23 cellular contexts compared by ENCODE assay signal in genomic region chr1:26949266-26949925, GRCh38. TPM values are rescaled to one million over a fixed set of nuclear protein-coding genes. Genes with fewer than 3 reads are reported as not detected.
DNase-seq lines count a peak whose midpoint lies in the region; ATAC-seq and TF ChIP-seq lines count a peak whose summit lies in the region.
"Had no signal": no experiment of that assay in that cellular context is flagged by ENCODE, and none has a peak within 500 bp of the region (broad histone marks: within the 10 kb centered on the region; RNA-seq: fewer than 3 reads in every experiment).

No MANE protein-coding gene starts in this region.

- no peak for TF ChIP-seq POLR2A in gastroesophageal sphincter (IDR thresholded peaks at IDR 0.05)

- no peak for TF ChIP-seq EP300 in gastroesophageal sphincter (IDR thresholded peaks at IDR 0.05)

- H3K36me3 Mint-ChIP-seq in activated naive CD8-positive, alpha-beta T cell treated with anti-CD3 and anti-CD28 coated beads for 36 hours = peaks cover 12% of the 10 kb centered on the region
- peaks cover 12% of the 10 kb centered on the region for H3K36me3 Mint-ChIP-seq in type B pancreatic cell

- no peaks in the 10 kb centered on the region for H3K4me1 ChIP-seq in gastroesophageal sphincter
- H3K4me1 ChIP-seq: colonic mucosa, psoas muscle had no signal

- H3K4me1 Mint-ChIP-seq in activated naive CD8-positive, alpha-beta T cell treated with anti-CD3 and anti-CD28 coated beads for 36 hours = no peaks in the 10 kb centered on the region
- H3K4me1 Mint-ChIP-seq in type B pancreatic cell (ENCODE audit: unreplicated experiment) = peaks cover 5% of the 10 kb centered on the region
- H3K4me1 Mint-ChIP-seq: immature natural killer cell had no signal

- H3K36me3 ChIP-seq in gastroesophageal sphincter = peaks cover 0 to 32% of the 10 kb centered on the region in 2 donors
- H3K36me3 ChIP-seq: colonic mucosa had no signal

- 25 to 75% methylated on average over 1 of the region's 1 CpG for WGBS in gastroesophageal sphincter (ENCODE audit: low coverage in 1 of 2), 2 donors

- no peak for DNase-seq in Right ventricle myocardium inferior (ENCODE audit: missing footprints)
- no peak for DNase-seq in cardiac septum (ENCODE audit: low spot score)
- DNase-seq in activated naive CD8-positive, alpha-beta T cell treated with anti-CD3 and anti-CD28 coated beads for 36 hours = no peak
- peak; percentile 23 to 65 for DNase-seq in foreskin fibroblast
- DNase-seq in type B pancreatic cell (ENCODE audit: extremely low spot score, unreplicated experiment) = no peak
- no peak for DNase-seq in T1000 (lab: John Stamatoyannopoulos, UW)
- DNase-seq in NCI-H1105 treated with DMSO at 0.1 percent for 48 hours (lab: John Stamatoyannopoulos, UW) = no peak
- DNase-seq: activated CD4-positive, alpha-beta T cell treated with anti-CD3 and anti-CD28 coated beads for 4 hours; activated naive CD4-positive, alpha-beta T cell; CD4-positive, alpha-beta T cell; colonic mucosa; glutamatergic neuron; H7; immature natural killer cell; mesendoderm; NCI-H187 treated with DMSO at 0.1 percent for 48 hours; NCI-H446 treated with DMSO at 0.1 percent for 48 hours; psoas muscle; transverse colon had no signal

- ATAC-seq in Right ventricle myocardium inferior = peak; percentile 32
- no peak for ATAC-seq in gastroesophageal sphincter
- ATAC-seq: natural killer cell treated with Interleukin-12 subunit alpha and Interleukin-12 subunit beta and Interleukin-15 and Interleukin-18, amount 100 ng/mL, for 72 hours had no signal

- H3K9me3 ChIP-seq in gastroesophageal sphincter = no peaks in the 10 kb centered on the region
- H3K9me3 ChIP-seq: colonic mucosa, psoas muscle, transverse colon had no signal

- no peaks in the 10 kb centered on the region for H3K9me3 Mint-ChIP-seq in activated naive CD8-positive, alpha-beta T cell treated with anti-CD3 and anti-CD28 coated beads for 36 hours
- no peaks in the 10 kb centered on the region for H3K9me3 Mint-ChIP-seq in type B pancreatic cell
- H3K9me3 Mint-ChIP-seq: CD4-positive, alpha-beta T cell; immature natural killer cell; natural killer cell treated with Interleukin-12 subunit alpha and Interleukin-12 subunit beta and Interleukin-15 and Interleukin-18, amount 100 ng/mL, for 72 hours had no signal

- H3K27me3 ChIP-seq in gastroesophageal sphincter = peaks cover 11% of the 10 kb centered on the region
- H3K27me3 ChIP-seq: colonic mucosa, transverse colon had no signal

- no peak overlapping the region for H3K4me3 Mint-ChIP-seq in activated naive CD8-positive, alpha-beta T cell treated with anti-CD3 and anti-CD28 coated beads for 36 hours
- H3K4me3 Mint-ChIP-seq in type B pancreatic cell = no peak overlapping the region
- H3K4me3 Mint-ChIP-seq: CD4-positive, alpha-beta T cell; immature natural killer cell; natural killer cell treated with Interleukin-12 subunit alpha and Interleukin-12 subunit beta and Interleukin-15 and Interleukin-18, amount 100 ng/mL, for 72 hours had no signal

- H3K4me3 ChIP-seq in foreskin fibroblast (ENCODE audit: low read depth in 1 of 2, low read length in 2 of 2) (no peak overlapping the region), gastroesophageal sphincter (no peak overlapping the region)
- H3K4me3 ChIP-seq: colonic mucosa, psoas muscle, transverse colon had no signal

- no peak overlapping the region for H3K27ac ChIP-seq in gastroesophageal sphincter
- H3K27ac ChIP-seq: colonic mucosa, epithelial cell of prostate, psoas muscle, transverse colon had no signal

- TF ChIP-seq CTCF in foreskin fibroblast (IDR thresholded peaks at IDR 0.05; ENCODE audit: low read depth, low read length) = no peak
- TF ChIP-seq CTCF in type B pancreatic cell (conservative IDR thresholded peaks at IDR 0.05) = no peak
- no peak for TF ChIP-seq CTCF in gastroesophageal sphincter (IDR thresholded peaks at IDR 0.05)

- H3K27me3 Mint-ChIP-seq in activated naive CD8-positive, alpha-beta T cell treated with anti-CD3 and anti-CD28 coated beads for 36 hours = no peaks in the 10 kb centered on the region
- no peaks in the 10 kb centered on the region for H3K27me3 Mint-ChIP-seq in type B pancreatic cell
- H3K27me3 Mint-ChIP-seq: CD4-positive, alpha-beta T cell had no signal

- peak overlapping the region; percentile 44 for H3K27ac Mint-ChIP-seq in activated naive CD8-positive, alpha-beta T cell treated with anti-CD3 and anti-CD28 coated beads for 36 hours
- H3K27ac Mint-ChIP-seq in type B pancreatic cell = peak overlapping the region; percentile 33
- H3K27ac Mint-ChIP-seq: CD4-positive, alpha-beta T cell; immature natural killer cell; natural killer cell treated with Interleukin-12 subunit alpha and Interleukin-12 subunit beta and Interleukin-15 and Interleukin-18, amount 100 ng/mL, for 72 hours had no signal

- intact Hi-C loops in Right ventricle myocardium inferior (cut with DNase I) = no loop called here
- intact Hi-C loops in cardiac septum (cut with DNase I) = no loop called here

RNA-seq across cellular contexts. Expression of gene KDF1, which starts 10.9 kb away (rescaled TPM):
- total RNA-seq in Right ventricle myocardium inferior (0.68 TPM), cardiac septum (not detected), type B pancreatic cell (ENCODE audit: low replicate concordance) (12.2 and 26.9 TPM in 2 replicates), gastroesophageal sphincter (1 to 10 TPM in 1 of 4 donors, not detected in 3; 2.3 TPM)
- total RNA-seq in activated naive CD8-positive, alpha-beta T cell treated with anti-CD3 and anti-CD28 coated beads for 36 hours = under 1 TPM; 0.47 to 0.60 TPM
- total RNA-seq: natural killer cell treated with Interleukin-12 subunit alpha and Interleukin-12 subunit beta and Interleukin-15 and Interleukin-18, amount 100 ng/mL, for 72 hours; psoas muscle had no signal

RNA-seq across cellular contexts. Expression of gene NUDC, which starts 27.9 kb away (rescaled TPM):
- total RNA-seq in Right ventricle myocardium inferior = 72.5 TPM
- 55.5 TPM for total RNA-seq in cardiac septum
- total RNA-seq in activated naive CD8-positive, alpha-beta T cell treated with anti-CD3 and anti-CD28 coated beads for 36 hours = 100 to 1,000 TPM; 146 to 147 TPM
- 73.4 and 82.7 TPM in 2 replicates for total RNA-seq in type B pancreatic cell (ENCODE audit: low replicate concordance)
- 10 to 100 TPM; 64.8 to 94.5 (median 68.1) TPM for total RNA-seq in gastroesophageal sphincter

RNA-seq across cellular contexts. Expression of gene NR0B2, which starts 35.6 kb away (rescaled TPM):
- total RNA-seq in Right ventricle myocardium inferior = 4.7 TPM
- total RNA-seq in cardiac septum = 5.7 TPM
- not detected for total RNA-seq in activated naive CD8-positive, alpha-beta T cell treated with anti-CD3 and anti-CD28 coated beads for 36 hours
- total RNA-seq in type B pancreatic cell (ENCODE audit: low replicate concordance) = 6.8 and 7.2 TPM in 2 replicates
- not detected for total RNA-seq in gastroesophageal sphincter
- total RNA-seq: astrocyte; CD4-positive, alpha-beta T cell; H7; natural killer cell treated with Interleukin-12 subunit alpha and Interleukin-12 subunit beta and Interleukin-15 and Interleukin-18, amount 100 ng/mL, for 72 hours had no signal

RNA-seq across cellular contexts. Expression of gene TRNP1, which starts 44.1 kb away (rescaled TPM):
- total RNA-seq in Right ventricle myocardium inferior (26.9 TPM), cardiac septum (42.2 TPM), type B pancreatic cell (ENCODE audit: low replicate concordance) (39.2 and 52.3 TPM in 2 replicates), gastroesophageal sphincter (10 to 100 TPM; 15.9 to 48.4 (median 38.8) TPM)
- under 1 TPM; 0.40 to 0.64 TPM for total RNA-seq in activated naive CD8-positive, alpha-beta T cell treated with anti-CD3 and anti-CD28 coated beads for 36 hours

RNA-seq across cellular contexts. Expression of gene GPATCH3, which starts 49.1 kb away (rescaled TPM):
- total RNA-seq in Right ventricle myocardium inferior (10.9 TPM), cardiac septum (6.4 TPM), type B pancreatic cell (ENCODE audit: low replicate concordance) (19.2 and 23.7 TPM in 2 replicates), gastroesophageal sphincter (10 to 100 TPM in 3 of 4 donors, 1 to 10 TPM in 1; 5.1 to 21.6 (median 14.4) TPM)
- 10 to 100 TPM; 13.3 to 14.4 TPM for total RNA-seq in activated naive CD8-positive, alpha-beta T cell treated with anti-CD3 and anti-CD28 coated beads for 36 hours

Comparison
In these comparisons a context has a peak if more than half of its experiments do, and no peak if none do; other contexts are left out.
1. DNase-seq: peak in foreskin fibroblast (2 of 2); none in Right ventricle myocardium inferior (single experiment), cardiac septum (single experiment), activated naive CD8-positive, alpha-beta T cell treated with anti-CD3 and anti-CD28 coated beads for 36 hours (single experiment), type B pancreatic cell (single experiment), T1000 (single experiment) and NCI-H1105 treated with DMSO at 0.1 percent for 48 hours (single experiment).